Comparison of ENCODE assay signal across 9 cellular contexts in genomic region chr6:159716247-159717086, GRCh38. TPM values are rescaled to one million over a fixed set of nuclear protein-coding genes. Genes with fewer than 3 reads are reported as not detected.
DNase-seq lines count a peak whose midpoint lies in the region; ATAC-seq and TF ChIP-seq lines count a peak whose summit lies in the region.
"Had no signal": no experiment of that assay in that cellular context is flagged by ENCODE, and none has a peak within 500 bp of the region (broad histone marks: within the 10 kb centered on the region; RNA-seq: fewer than 3 reads in every experiment).

No MANE protein-coding gene starts in this region.

- no peak overlapping the region for H3K9ac ChIP-seq in fibroblast of lung (ENCODE audit: insufficient read depth, low read length)

- DNase-seq in CD14-positive monocyte (ENCODE audit: low spot score) (peak; percentile 66), OCI-M1 (lab: John Stamatoyannopoulos, UW) (peak; percentile 46), fibroblast of lung (ENCODE audit: low read depth in 2 of 2) (peak; percentile 94 to 98), ovary (peak in 2 of 5 donors; percentile 31 to 65), germinal center (ENCODE audit: low spot score) (no peak)
- DNase-seq in activated CD4-positive, CD25-positive, alpha-beta regulatory T cell (lab: John Stamatoyannopoulos, UW): no peak
- DNase-seq in CD8-positive, alpha-beta T cell: no peak
- DNase-seq: NCI-H1048 had no signal

- peak overlapping the region in 1 of 4 experiments; percentile 27 for H3K4me3 ChIP-seq in fibroblast of lung (replicated peaks in 1 of 4; ENCODE audit: control extremely low read depth in 1 of 4, insufficient read depth in 1 of 4, low read depth in 3 of 4, low read length in 4 of 4)
- H3K4me3 ChIP-seq in ovary: no peak overlapping the region
- H3K4me3 ChIP-seq in CD8-positive, alpha-beta T cell (ENCODE audit: low read depth, low read length): no peak overlapping the region

- H3K27ac Mint-ChIP-seq in CD14-positive monocyte: peak overlapping the region; percentile 89 to 97 (median 90)
- no peak overlapping the region for H3K27ac Mint-ChIP-seq in CD8-positive, alpha-beta T cell

- intact Hi-C loops in CD14-positive monocyte (cut with micrococcal nuclease): no loop called here
- intact Hi-C loops in ovary (cut with DNase I): no loop called here
- intact Hi-C loops in CD8-positive, alpha-beta T cell (cut with DNase I, micrococcal nuclease): no loop called here

- H3K4me2 ChIP-seq in fibroblast of lung (ENCODE audit: extremely low read depth, insufficient read depth, low read length): peak overlapping the region; percentile 21

- peaks cover 0 to 3% of the 10 kb centered on the region in 2 donors for H3K36me3 Mint-ChIP-seq in CD14-positive monocyte
- H3K36me3 Mint-ChIP-seq in CD8-positive, alpha-beta T cell: no peaks in the 10 kb centered on the region

- POLR2A ChIA-PET in CD8-positive, alpha-beta T cell (lab: Charles Lee): interaction anchor here (1.2 kb wide), 1 partner anchor 10 kb away, joined by 3 read pairs; no protein-coding TSS in a partner anchor

- H3K79me2 ChIP-seq in fibroblast of lung (ENCODE audit: control insufficient read depth, insufficient read depth, low read length): peaks cover 4% of the 10 kb centered on the region

- no peaks in the 10 kb centered on the region for H3K27me3 ChIP-seq in fibroblast of lung (ENCODE audit: control insufficient read depth, insufficient read depth, low read length)
- no peaks in the 10 kb centered on the region for H3K27me3 ChIP-seq in ovary
- no peaks in the 10 kb centered on the region for H3K27me3 ChIP-seq in CD8-positive, alpha-beta T cell (ENCODE audit: insufficient read depth, low read length)

- peaks cover 17% of the 10 kb centered on the region for H3K4me1 Mint-ChIP-seq in CD14-positive monocyte
- H3K4me1 Mint-ChIP-seq in CD8-positive, alpha-beta T cell (ENCODE audit: low read depth): peaks cover 4% of the 10 kb centered on the region

- H3K4me1 ChIP-seq in fibroblast of lung (ENCODE audit: control insufficient read depth, extremely low read depth, insufficient read depth, low read length) (peaks cover 7% of the 10 kb centered on the region), ovary (ENCODE audit: insufficient read depth) (peaks cover 4% of the 10 kb centered on the region)
- no peaks in the 10 kb centered on the region for H3K4me1 ChIP-seq in CD8-positive, alpha-beta T cell (ENCODE audit: insufficient read depth, low read length)

- no peaks in the 10 kb centered on the region for H3K9me3 Mint-ChIP-seq in CD14-positive monocyte
- H3K9me3 Mint-ChIP-seq in CD8-positive, alpha-beta T cell: no peaks in the 10 kb centered on the region

- H3K36me3 ChIP-seq in fibroblast of lung (ENCODE audit: control insufficient read depth, insufficient read depth, low read length): no peaks in the 10 kb centered on the region
- H3K36me3 ChIP-seq in ovary: no peaks in the 10 kb centered on the region
- no peaks in the 10 kb centered on the region for H3K36me3 ChIP-seq in CD8-positive, alpha-beta T cell (ENCODE audit: insufficient read depth, low read length)

- no peak for TF ChIP-seq CTCF in CD14-positive monocyte (IDR thresholded peaks at IDR 0.05)
- TF ChIP-seq CTCF in fibroblast of lung (conservative IDR thresholded peaks at IDR 0.05 in 1 of 2, IDR thresholded peaks at IDR 0.05 in 1 of 2; ENCODE audit: low read depth in 1 of 2, low read length in 2 of 2): no peak
- no peak for TF ChIP-seq CTCF in ovary (IDR thresholded peaks at IDR 0.05)
- no peak for TF ChIP-seq CTCF in CD8-positive, alpha-beta T cell (IDR thresholded peaks at IDR 0.05)

- H3K27me3 Mint-ChIP-seq in CD14-positive monocyte (ENCODE audit: low read depth in 3 of 3): no peaks in the 10 kb centered on the region
- no peaks in the 10 kb centered on the region for H3K27me3 Mint-ChIP-seq in CD8-positive, alpha-beta T cell (ENCODE audit: low read depth)

- no peaks in the 10 kb centered on the region for H3K9me3 ChIP-seq in fibroblast of lung (ENCODE audit: control insufficient read depth, insufficient read depth, low read depth, low read length)
- H3K9me3 ChIP-seq in ovary: no peaks in the 10 kb centered on the region
- H3K9me3 ChIP-seq in CD8-positive, alpha-beta T cell (ENCODE audit: low read length): no peaks in the 10 kb centered on the region

- WGBS in ovary, 3 donors: 36 to 51% (median 38%) methylated on average over 5 of the region's 5 CpGs

- H3K27ac ChIP-seq in fibroblast of lung (ENCODE audit: insufficient read depth, low read length) (peak overlapping the region; percentile 67), ovary (peak overlapping the region in 1 of 2 donors; percentile 26)
- no peak overlapping the region for H3K27ac ChIP-seq in CD8-positive, alpha-beta T cell (ENCODE audit: low read depth, low read length)

- H3K4me3 Mint-ChIP-seq in CD14-positive monocyte: peak overlapping the region in 1 of 2 donors; percentile 46
- no peak overlapping the region for H3K4me3 Mint-ChIP-seq in CD8-positive, alpha-beta T cell

- no peak for TF ChIP-seq POLR2A in ovary (IDR thresholded peaks at IDR 0.05)

- ATAC-seq in CD8-positive, alpha-beta T cell: no peak
- no peak for ATAC-seq in GM21723 (IDR thresholded peaks at IDR 0.05; ENCODE audit: unreplicated experiment)

- no peak overlapping the region for H2AFZ ChIP-seq in fibroblast of lung (ENCODE audit: low read length)

- peak; percentile 86 for TF ChIP-seq EP300 in ovary (IDR thresholded peaks at IDR 0.05)

- CTCF ChIA-PET in CD8-positive, alpha-beta T cell (lab: Charles Lee): no interaction called here

- H4K20me1 ChIP-seq in fibroblast of lung (ENCODE audit: control insufficient read depth, extremely low read depth, insufficient read depth, low read length): no peaks in the 10 kb centered on the region

RNA-seq across cellular contexts. Expression of gene WTAP, which starts 10.8 kb away (rescaled TPM):
- polyA plus RNA-seq in CD14-positive monocyte (10 to 100 TPM; 94.7 to 95.9 TPM), fibroblast of lung (52.7 and 63.0 TPM in 2 replicates), ovary (10 to 100 TPM; 65.3 to 95.7 TPM)
- total RNA-seq in fibroblast of lung (124 and 137 TPM in 2 replicates), ovary (100 to 1,000 TPM in 3 of 7 donors, 10 to 100 TPM in 4; 89.1 to 117 (median 95.4) TPM)
- 66.4 and 70.6 TPM in 2 replicates for polyA plus RNA-seq in fibroblast of lung (2012)
- 9.4 and 15.1 TPM in 2 replicates for polyA minus RNA-seq in fibroblast of lung (ENCODE audit: low replicate concordance)
- total RNA-seq in CD8-positive, alpha-beta T cell: 100 to 1,000 TPM; 224 to 226 TPM

RNA-seq across cellular contexts. Expression of gene SOD2, which starts 23.4 kb away (rescaled TPM):
- polyA plus RNA-seq in CD14-positive monocyte (100 to 1,000 TPM; 447 to 569 TPM), fibroblast of lung (96.1 and 124 TPM in 2 replicates), ovary (100 to 1,000 TPM; 130 to 160 TPM)
- total RNA-seq in fibroblast of lung (1,311 and 1,558 TPM in 2 replicates), ovary (100 to 1,000 TPM; 164 to 580 (median 215) TPM)
- polyA plus RNA-seq in fibroblast of lung (2012): 112 and 116 TPM in 2 replicates
- 41.1 and 54.6 TPM in 2 replicates for polyA minus RNA-seq in fibroblast of lung (ENCODE audit: low replicate concordance)
- total RNA-seq in CD8-positive, alpha-beta T cell: 10 to 100 TPM; 99.1 to 99.6 TPM

RNA-seq across cellular contexts. Expression of gene ACAT2, which starts 45.4 kb away (rescaled TPM):
- polyA plus RNA-seq in CD14-positive monocyte (10 to 100 TPM; 19.5 to 24.4 TPM), fibroblast of lung (108 TPM in 2 replicates), ovary (10 to 100 TPM; 15.3 to 56.6 TPM)
- total RNA-seq in fibroblast of lung (37.5 and 121 TPM in 2 replicates), ovary (100 to 1,000 TPM in 1 of 7 donors, 10 to 100 TPM in 4, 1 to 10 TPM in 2; 7.2 to 113 (median 20.3) TPM)
- polyA plus RNA-seq in fibroblast of lung (2012): 75.5 and 94.2 TPM in 2 replicates
- 17.6 and 35.0 TPM in 2 replicates for polyA minus RNA-seq in fibroblast of lung (ENCODE audit: low replicate concordance)
- total RNA-seq in CD8-positive, alpha-beta T cell: 10 to 100 TPM; 23.3 to 24.1 TPM

Comparison
In these comparisons a context has a peak if more than half of its experiments do, and no peak if none do; other contexts are left out.
1. DNase-seq: peak in CD14-positive monocyte (single experiment), OCI-M1 (single experiment) and fibroblast of lung (2 of 2); none in activated CD4-positive, CD25-positive, alpha-beta regulatory T cell (0 of 4), germinal center (single experiment) and CD8-positive, alpha-beta T cell (0 of 7).